8 cellular contexts compared by ENCODE assay signal in the genomic region with DNA sequence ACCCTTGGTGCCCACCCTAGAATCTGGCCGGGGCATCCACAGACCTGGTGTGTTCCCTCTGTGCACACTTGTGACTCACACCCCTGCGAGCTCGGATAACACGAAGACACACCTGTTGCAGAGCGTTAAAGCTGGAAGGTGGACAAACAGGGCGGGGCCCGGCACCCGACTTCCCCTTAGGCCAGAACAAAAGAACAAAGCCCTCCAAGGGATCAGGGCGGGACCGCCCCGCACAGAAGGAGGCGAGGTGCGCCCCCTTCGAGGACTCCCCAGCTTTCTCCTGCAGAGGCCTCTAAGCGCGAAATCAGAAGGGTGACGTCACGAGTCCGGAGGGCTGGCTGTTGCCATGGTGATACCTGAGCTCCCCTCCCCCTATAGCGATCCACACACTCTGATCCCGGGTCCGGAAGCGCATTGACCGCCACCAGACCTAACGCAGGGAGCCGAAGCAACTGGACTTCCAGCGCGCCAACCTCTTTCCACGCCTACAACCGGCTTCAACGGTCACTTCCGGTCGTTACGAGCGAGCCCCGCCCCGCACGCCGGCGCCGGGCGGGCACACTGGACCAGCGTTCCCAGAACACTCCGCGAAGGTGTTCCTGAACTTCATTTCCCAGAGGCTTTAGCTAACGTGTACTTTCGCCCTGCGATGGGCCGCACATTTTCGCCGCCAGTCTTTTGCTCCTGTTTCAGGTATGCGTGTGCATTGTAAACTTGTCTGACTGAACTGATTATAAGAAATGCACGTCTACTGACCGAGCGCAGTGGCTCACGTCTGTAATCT. TPM values are rescaled to one million over a fixed set of nuclear protein-coding genes. Genes with fewer than 3 reads are reported as not detected.
DNase-seq lines count a peak whose midpoint lies in the region; ATAC-seq and TF ChIP-seq lines count a peak whose summit lies in the region.

A gene (minus strand): TSS at position 489 of the 784 bp plus-strand sequence. CDS start 811 bp downstream, outside the sequence.

- peak within 1 kb of the TSS; percentile 67 for H3K4me3 ChIP-seq in WI38 (ENCODE audit: low read depth, low read length)

- DNase-seq in AG08395 (ENCODE audit: low spot score) (peak; percentile 95), NCI-H2227 treated with DMSO at 0.1 percent for 48 hours (lab: John Stamatoyannopoulos, UW) (peak; percentile 99), caudate nucleus (lab: John Stamatoyannopoulos, UW) (peak; percentile 12 to 96 (median 89)), immature natural killer cell (peak; percentile 90 to 92 (median 91)), smooth muscle cell of the brain vasculature (ENCODE audit: low read depth, low spot score) (peak; percentile 92)

- H3K27ac ChIP-seq in caudate nucleus (ENCODE audit: low read depth, low read length) = peak within 1 kb of the TSS; percentile 79

- peak within 1 kb of the TSS; percentile 89 to 99 (median 96) for H3K27ac Mint-ChIP-seq in immature natural killer cell

- peaks cover 8 to 27% (median 10%) of the 10 kb centered on the region in 3 donors for H3K36me3 Mint-ChIP-seq in immature natural killer cell

- ATAC-seq in GM18907 (IDR thresholded peaks at IDR 0.05; ENCODE audit: unreplicated experiment) (peak; percentile 86), HG03159 (IDR thresholded peaks at IDR 0.05; ENCODE audit: unreplicated experiment) (peak; percentile 85)

- no peaks in the 10 kb centered on the region for H3K9me3 Mint-ChIP-seq in immature natural killer cell

- peaks cover 49 to 56% of the 10 kb centered on the region in 2 donors for H3K4me1 Mint-ChIP-seq in immature natural killer cell

- no peak for TF ChIP-seq CTCF in WI38 (IDR thresholded peaks at IDR 0.05; ENCODE audit: low read depth, low read length)

- H3K4me3 Mint-ChIP-seq in immature natural killer cell = peak within 1 kb of the TSS; percentile 94 to 99 (median 99)

- H3K27me3 Mint-ChIP-seq in immature natural killer cell (ENCODE audit: low read depth in 3 of 3) = peaks cover 14 to 15% (median 14%) of the 10 kb centered on the region in 3 donors

RNA-seq across cellular contexts. Expression of the gene that starts here (rescaled TPM):
- polyA plus RNA-seq in immature natural killer cell = 10 to 100 TPM in 1 of 3 donors, 1 to 10 TPM in 2; 5.4 to 11.3 (median 6.6) TPM

Comparison
In these comparisons a context has a peak if more than half of its experiments do, and no peak if none do; other contexts are left out.
1. Peak in every context shown above with its lines: DNase-seq, ATAC-seq, H3K4me3 ChIP-seq and H3K27ac ChIP-seq.